Comparison of ENCODE assay signal across 8 cellular contexts in genomic region chr4:55947254-55947882, GRCh38. TPM values are rescaled to one million over a fixed set of nuclear protein-coding genes. Genes with fewer than 3 reads are reported as not detected.
A peak's percentile ranks its signal among the peaks of the same experiment; 100 is the strongest.
DNase-seq lines count a peak whose midpoint lies in the region; ATAC-seq and TF ChIP-seq lines count a peak whose summit lies in the region.

No MANE protein-coding gene starts in this region.

- H3K4me3 Mint-ChIP-seq in endothelial cell (ENCODE audit: unreplicated experiment) = peak overlapping the region; percentile 95

- WGBS in sigmoid colon, 2 donors = 23 to 38% methylated on average over 6 of the region's 6 CpGs

- H3K27me3 ChIP-seq in AG04450 (ENCODE audit: control insufficient read depth, insufficient read depth, low read length) (no peaks in the 10 kb centered on the region), RWPE2 (ENCODE audit: insufficient read depth, poor library complexity, severe bottlenecking) (no peaks in the 10 kb centered on the region), sigmoid colon (no peaks in the 10 kb centered on the region)

- peaks cover 26% of the 10 kb centered on the region for H3K36me3 Mint-ChIP-seq in endothelial cell (ENCODE audit: low read depth, unreplicated experiment)

- H3K36me3 ChIP-seq in RWPE2 (ENCODE audit: low read depth) (peaks cover 10% of the 10 kb centered on the region), sigmoid colon (no peaks in the 10 kb centered on the region)

- peak overlapping the region; percentile 99 for H3K27ac ChIP-seq in AG04450 (ENCODE audit: low read depth, low read length)
- peak overlapping the region; percentile 97 for H3K27ac ChIP-seq in RWPE2 (ENCODE audit: poor library complexity, severe bottlenecking)
- H3K27ac ChIP-seq in sigmoid colon = peak overlapping the region; percentile 84 to 95 (median 88)

- no peak for TF ChIP-seq CTCF in AG04450 (IDR thresholded peaks at IDR 0.05; ENCODE audit: low read depth, low read length)
- no peak for TF ChIP-seq CTCF in RWPE2 (IDR thresholded peaks at IDR 0.05; ENCODE audit: poor library complexity, severe bottlenecking)
- no peak for TF ChIP-seq CTCF in endothelial cell (IDR thresholded peaks at IDR 0.05; ENCODE audit: unreplicated experiment)
- no peak for TF ChIP-seq CTCF in sigmoid colon (IDR thresholded peaks at IDR 0.05)

- H3K9me3 Mint-ChIP-seq in endothelial cell (ENCODE audit: unreplicated experiment) = no peaks in the 10 kb centered on the region

- H3K9me3 ChIP-seq in AG04450 (ENCODE audit: control insufficient read depth, insufficient read depth, low read length) (no peaks in the 10 kb centered on the region), RWPE2 (ENCODE audit: severe bottlenecking) (no peaks in the 10 kb centered on the region), sigmoid colon (no peaks in the 10 kb centered on the region)

- CTCF ChIA-PET in AG04450 (lab: Charles Lee) = interaction anchor here (1.0 to 2.7 kb wide), 12 partner anchors 9 to 352 kb away, joined by 4 to 53 read pairs (median 10); no protein-coding TSS in a partner anchor

- peaks cover 11% of the 10 kb centered on the region for H3K27me3 Mint-ChIP-seq in endothelial cell (ENCODE audit: unreplicated experiment)

- H3K4me3 ChIP-seq in AG04450 (ENCODE audit: low read depth, low read length) = peak overlapping the region; percentile 49
- peak overlapping the region; percentile 77 for H3K4me3 ChIP-seq in RWPE2 (ENCODE audit: severe bottlenecking)
- H3K4me3 ChIP-seq in sigmoid colon = peak overlapping the region in 3 of 4 donors; percentile 79 to 87 (median 80)

- ATAC-seq in GM18861 (IDR thresholded peaks at IDR 0.05; ENCODE audit: unreplicated experiment) (peak; percentile 30), HG03045 (IDR thresholded peaks at IDR 0.05; ENCODE audit: unreplicated experiment) (peak; percentile 22), RWPE2 (ENCODE audit: low read depth) (no peak)

- H3K4me1 ChIP-seq in RWPE2 (ENCODE audit: insufficient read depth, poor library complexity, severe bottlenecking) (peaks cover 24% of the 10 kb centered on the region), sigmoid colon (peaks cover 0 to 31% (median 21%) of the 10 kb centered on the region in 4 donors)

- POLR2A ChIA-PET in AG04450 (lab: Yijun Ruan, JAX) = interaction anchor here (0.7 to 1.9 kb wide), 4 partner anchors 14 to 489 kb away, joined by 5 to 6 read pairs (median 6); partner anchors contain the start of genes CLOCK and PAICS

- TF ChIP-seq EP300 in sigmoid colon (IDR thresholded peaks at IDR 0.05) = no peak

- intact Hi-C loops in sigmoid colon (cut with DNase I) = loop anchor here (5.0 to 10.0 kb wide), 3 partner anchors 93 to 960 kb away; partner anchors contain the start of genes CLOCK, EXOC1 and REST

- DNase-seq in AG04450 (ENCODE audit: low read depth, low spot score) (no peak), RWPE2 (ENCODE audit: low spot score) (no peak), endothelial cell (ENCODE audit: low spot score) (peak; percentile 8), sigmoid colon (no peak), H4 (ENCODE audit: low spot score) (no peak), NCI-H748 (lab: John Stamatoyannopoulos, UW; ENCODE audit: unreplicated experiment) (no peak)

- H3K4me1 Mint-ChIP-seq in endothelial cell (ENCODE audit: unreplicated experiment) = peaks cover 36% of the 10 kb centered on the region

- peak overlapping the region; percentile 99 for H3K27ac Mint-ChIP-seq in endothelial cell (ENCODE audit: unreplicated experiment)

- TF ChIP-seq POLR2A in sigmoid colon (IDR thresholded peaks at IDR 0.05) = no peak

RNA-seq across cellular contexts. Expression of gene CEP135, which starts 1.4 kb away (rescaled TPM):
- polyA plus RNA-seq in AG04450 (2011; rRNA removed) = 3.8 and 6.4 TPM in 2 replicates
- 3.9 and 6.4 TPM in 2 replicates for polyA minus RNA-seq in AG04450 (2011; rRNA and poly(A)+ RNA removed)
- total RNA-seq in endothelial cell (ENCODE audit: unreplicated experiment) = 14.8 TPM
- 1 to 10 TPM; 4.3 to 8.6 (median 6.9) TPM for total RNA-seq in sigmoid colon
- polyA plus RNA-seq in sigmoid colon = 1 to 10 TPM in 2 of 3 donors, under 1 TPM in 1; 0.92 to 3.4 (median 1.8) TPM
- total RNA-seq in H4 (2014; rRNA removed; shearing (Covaris generic)) = 2.3 and 5.2 TPM in 2 replicates
